Comparison of ENCODE assay signal across 19 cellular contexts in the genomic region with DNA sequence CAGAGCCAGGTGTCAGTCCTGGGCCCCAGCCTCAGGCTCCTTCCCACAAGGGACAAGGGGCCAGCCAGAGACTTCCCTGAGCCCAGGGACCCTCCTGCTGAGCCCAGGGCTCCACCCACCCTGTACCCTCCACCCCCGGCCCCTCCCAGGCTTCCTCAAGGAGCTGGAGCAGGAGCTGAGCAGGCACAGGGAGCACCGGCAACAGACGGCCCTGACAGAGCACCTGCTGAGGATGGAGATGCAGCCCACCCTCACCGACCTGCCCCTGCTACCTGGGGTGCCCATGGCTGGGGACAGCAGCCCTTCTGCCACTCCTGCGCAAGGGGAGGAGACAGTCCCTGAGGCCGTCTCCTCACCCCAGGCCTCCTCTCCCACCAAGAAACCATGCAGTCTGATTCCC. TPM values are rescaled to one million over a fixed set of nuclear protein-coding genes. Genes with fewer than 3 reads are reported as not detected.
A peak's percentile ranks its signal among the peaks of the same experiment; 100 is the strongest.
DNase-seq lines count a peak whose midpoint lies in the region; ATAC-seq, FAIRE-seq and TF ChIP-seq lines count a peak whose summit lies in the region.
"Had no signal": no experiment of that assay in that cellular context is flagged by ENCODE, and none has a peak within 500 bp of the region (broad histone marks: within the 10 kb centered on the region; RNA-seq: fewer than 3 reads in every experiment).

No MANE protein-coding gene starts in this region.

- CTCF ChIA-PET in HepG2 (lab: Yijun Ruan, JAX; ENCODE audit: low intra/inter-chr PET ratio, low total read pairs): no interaction called here

- H3K4me3 ChIP-seq in HepG2 (replicated peaks in 1 of 3; ENCODE audit: insufficient read depth in 1 of 3, low read depth in 2 of 3, low read length in 3 of 3): no peak overlapping the region
- no peak overlapping the region for H3K4me3 ChIP-seq in right lobe of liver
- H3K4me3 ChIP-seq: GM23338 had no signal

- DNase-seq in HepG2 (ENCODE audit: low spot score): no peak
- no peak for DNase-seq in right lobe of liver
- peak; percentile 6 for DNase-seq in glutamatergic neuron
- peak; percentile 76 for DNase-seq in posterior vena cava (ENCODE audit: low spot score)
- no peak for DNase-seq in hippocampal formation (lab: John Stamatoyannopoulos, UW)
- no peak for DNase-seq in medulla oblongata (ENCODE audit: extremely low spot score)
- no peak for DNase-seq in RPMI8226
- DNase-seq: CD4-positive, alpha-beta T cell; DMS153; DMS79; GDM1 had no signal

- no TSS peak for BruUV-seq in HepG2 (replicated peaks; lab: Mats Ljungman, UMichigan)

- in situ Hi-C loops in HepG2 (cut with HindIII; ENCODE audit: extremely low pct_ligation_motif_present, low pct_unique_long_range_greater_than_20kb): no loop called here

- ATAC-seq in HepG2: no peak
- no peak for ATAC-seq in right lobe of liver
- no peak for ATAC-seq in HG03135 (IDR thresholded peaks at IDR 0.05; ENCODE audit: unreplicated experiment)
- ATAC-seq: GM23338, HCT116 had no signal

- FAIRE-seq in HepG2 (lab: Jason Lieb, UNC): no peak
- FAIRE-seq: GM12892, GM18507 had no signal

- no peak for TF ChIP-seq RAD21 in HepG2 (CRISPR knock-in tag; IDR thresholded peaks at IDR 0.05)

- no peaks in the 10 kb centered on the region for H3K36me3 Mint-ChIP-seq in glutamatergic neuron (ENCODE audit: unreplicated experiment)

- peaks cover 10% of the 10 kb centered on the region for H3K79me2 ChIP-seq in HepG2 (ENCODE audit: insufficient read depth, low read length)

- peaks cover 2% of the 10 kb centered on the region for H3K9me3 Mint-ChIP-seq in glutamatergic neuron (ENCODE audit: unreplicated experiment)
- H3K9me3 Mint-ChIP-seq: CD4-positive, alpha-beta T cell; GM23338 had no signal

- peaks cover 5% of the 10 kb centered on the region for H3K4me1 Mint-ChIP-seq in glutamatergic neuron (ENCODE audit: low read depth, unreplicated experiment)

- no peaks in the 10 kb centered on the region; a peak in 2 of 5 replicates for H3K36me3 ChIP-seq in HepG2 (replicated peaks in 1 of 2; ENCODE audit: control insufficient read depth in 1 of 2, insufficient read depth in 2 of 2, low read length in 2 of 2)
- peaks cover 0 to 9% (median 0%) of the 10 kb centered on the region in 4 donors for H3K36me3 ChIP-seq in right lobe of liver

- no peaks in the 10 kb centered on the region; a peak in 1 of 5 replicates for H3K27me3 ChIP-seq in HepG2 (ENCODE audit: control insufficient read depth in 1 of 2, insufficient read depth in 2 of 2, low read length in 2 of 2)
- H3K27me3 ChIP-seq in right lobe of liver: no peaks in the 10 kb centered on the region

- H3K27me3 Mint-ChIP-seq in glutamatergic neuron (ENCODE audit: unreplicated experiment): peaks cover 12% of the 10 kb centered on the region
- H3K27me3 Mint-ChIP-seq: B cell; CD4-positive, alpha-beta T cell had no signal

- no peak overlapping the region for H3K27ac ChIP-seq in HepG2 (ENCODE audit: extremely low read length, insufficient read depth, low read length)
- no peak overlapping the region for H3K27ac ChIP-seq in right lobe of liver
- H3K27ac ChIP-seq: C4-2B had no signal

- no peaks in the 10 kb centered on the region for H3K9me3 ChIP-seq in HepG2 (ENCODE audit: low read length)
- H3K9me3 ChIP-seq in right lobe of liver: no peaks in the 10 kb centered on the region

- H3K27ac Mint-ChIP-seq in glutamatergic neuron (ENCODE audit: unreplicated experiment): no peak overlapping the region
- H3K27ac Mint-ChIP-seq: B cell; CD4-positive, alpha-beta T cell; GM23338 had no signal

- no peak overlapping the region for H2AFZ ChIP-seq in HepG2 (ENCODE audit: low read length)
- H2AFZ ChIP-seq: GM23338 had no signal

- intact Hi-C loops in HepG2 (cut with micrococcal nuclease; ENCODE audit: unreplicated experiment) (no loop called here), right lobe of liver (cut with DNase I) (no loop called here), posterior vena cava (cut with DNase I) (no loop called here)

- no peaks in the 10 kb centered on the region for H4K20me1 ChIP-seq in HepG2 (ENCODE audit: insufficient read depth, low read length)

- no peak for TF ChIP-seq EP300 in HepG2 (IDR thresholded peaks at IDR 0.05; ENCODE audit: low read depth in 2 of 2, low read length in 2 of 2)
- no peak for TF ChIP-seq EP300 in HepG2 (CRISPR knock-in tag; IDR thresholded peaks at IDR 0.05; ENCODE audit: borderline replicate concordance)

- TF ChIP-seq POLR2A in HepG2 (IDR thresholded peaks at IDR 0.05; ENCODE audit: insufficient read depth in 1 of 2, low read depth in 2 of 2, low read length in 2 of 2): no peak
- TF ChIP-seq POLR2A in right lobe of liver (IDR thresholded peaks at IDR 0.05): no peak

- POLR2A ChIA-PET in HepG2 (lab: Yijun Ruan, JAX): interaction anchor here (0.9 to 2.3 kb wide), 2 partner anchors 59 to 134 kb away, joined by 4 to 12 read pairs; a partner anchor contains a TSS

- no peak overlapping the region for H3K4me2 ChIP-seq in HepG2 (ENCODE audit: low read depth, low read length)
- H3K4me2 ChIP-seq: GM23338 had no signal

- no peak overlapping the region for H3K9ac ChIP-seq in HepG2 (ENCODE audit: insufficient read depth, low read depth, low read length)

- peaks cover 47% of the 10 kb centered on the region for H3K4me1 ChIP-seq in HepG2 (ENCODE audit: insufficient read depth, low read length)
- H3K4me1 ChIP-seq in right lobe of liver: peaks cover 0 to 23% (median 6%) of the 10 kb centered on the region in 4 donors

- H3K4me3 Mint-ChIP-seq in glutamatergic neuron (ENCODE audit: unreplicated experiment): no peak overlapping the region
- H3K4me3 Mint-ChIP-seq: B cell, GM23338 had no signal

- WGBS in HepG2 (ENCODE audit: low lambda C conversion rate): 94% methylated on average over 6 of the region's 6 CpGs
- no CpG with 5 or more reads among the region's 6 CpGs for WGBS in right lobe of liver (ENCODE audit: insufficient coverage, low coverage, low lambda C conversion rate, missing lambda C conversion rate)

- TF ChIP-seq CTCF in HepG2 (CRISPR knock-in tag; IDR thresholded peaks at IDR 0.05) (no peak), right lobe of liver (IDR thresholded peaks at IDR 0.05) (no peak), glutamatergic neuron (IDR thresholded peaks at IDR 0.05; ENCODE audit: partially characterized antibody, unreplicated experiment) (no peak)

RNA-seq across cellular contexts. Expression of a gene that starts 4.5 kb away (rescaled TPM):
- total RNA-seq in HepG2 (2016; rRNA removed; fragmentation: Illumina TruSeq; extraction: Trizol) (15.0 and 29.5 TPM in 2 replicates), right lobe of liver (10 to 100 TPM; 18.1 to 25.7 (median 19.6) TPM), glutamatergic neuron (ENCODE audit: unreplicated experiment) (39.1 TPM), posterior vena cava (10 to 100 TPM; 13.3 to 17.8 TPM)
- total RNA-seq in HepG2 (2016; cell fraction: cytosol; rRNA removed; fragmentation: Illumina TruSeq; extraction: Trizol; ENCODE audit: low read depth): 14.0 and 15.6 TPM in 2 replicates
- total RNA-seq in HepG2 (2016; cell fraction: insoluble cytoplasmic fraction; rRNA removed; fragmentation: Illumina TruSeq; extraction: Trizol): 14.9 and 29.8 TPM in 2 replicates
- 9.4 and 10.4 TPM in 2 replicates for total RNA-seq in HepG2 (2016; cell fraction: membrane; rRNA removed; fragmentation: Illumina TruSeq; extraction: Trizol)
- total RNA-seq in HepG2 (2016; cell fraction: nucleus; rRNA removed; fragmentation: Illumina TruSeq; extraction: Trizol): 38.4 and 39.4 TPM in 2 replicates
- 21.7 and 28.6 TPM in 2 replicates for polyA plus RNA-seq in HepG2 (2011; rRNA removed)
- 12.8 and 18.6 TPM in 2 replicates for polyA plus RNA-seq in HepG2 (2011; cell fraction: cytosol; rRNA removed)
- 254 and 255 TPM in 2 replicates for polyA plus RNA-seq in HepG2 (2011; cell fraction: nucleus; rRNA removed)
- polyA plus RNA-seq in HepG2 (2012): 16.2 and 19.4 TPM in 2 replicates
- 2.8 and 3.6 TPM in 2 replicates for polyA plus RNA-seq in HepG2 (2016; cell fraction: cytosol; fragmentation: Illumina TruSeq; extraction: Trizol; ENCODE audit: low read depth)
- polyA plus RNA-seq in HepG2 (2016; cell fraction: insoluble cytoplasmic fraction; fragmentation: Illumina TruSeq; extraction: Trizol; ENCODE audit: low read depth): 11.1 and 13.6 TPM in 2 replicates
- 4.4 and 5.4 TPM in 2 replicates for polyA plus RNA-seq in HepG2 (2016; cell fraction: membrane; fragmentation: Illumina TruSeq; extraction: Trizol; ENCODE audit: low read depth)
- polyA plus RNA-seq in HepG2 (2016; cell fraction: nucleus; fragmentation: Illumina TruSeq; extraction: Trizol; ENCODE audit: insufficient read depth, low read depth): 76.0 and 78.1 TPM in 2 replicates
- polyA minus RNA-seq in HepG2 (2011; rRNA and poly(A)+ RNA removed; ENCODE audit: low replicate concordance): 22.3 and 32.7 TPM in 2 replicates
- polyA minus RNA-seq in HepG2 (2011; cell fraction: cytosol; rRNA and poly(A)+ RNA removed): 4.6 and 7.0 TPM in 2 replicates
- polyA minus RNA-seq in HepG2 (2011; cell fraction: nucleus; rRNA and poly(A)+ RNA removed): 42.1 and 48.9 TPM in 2 replicates

RNA-seq across cellular contexts. Expression of a gene that starts 5.1 kb away (rescaled TPM):
- 0.09 and 0.13 TPM in 2 replicates for total RNA-seq in HepG2 (2016; rRNA removed; fragmentation: Illumina TruSeq; extraction: Trizol)
- 0.26 TPM in 1 of 2 replicates, not detected in the other for total RNA-seq in HepG2 (2016; cell fraction: cytosol; rRNA removed; fragmentation: Illumina TruSeq; extraction: Trizol; ENCODE audit: low read depth)
- 0.15 and 0.22 TPM in 2 replicates for total RNA-seq in HepG2 (2016; cell fraction: insoluble cytoplasmic fraction; rRNA removed; fragmentation: Illumina TruSeq; extraction: Trizol)
- 0.14 TPM in 1 of 2 replicates, not detected in the other for total RNA-seq in HepG2 (2016; cell fraction: membrane; rRNA removed; fragmentation: Illumina TruSeq; extraction: Trizol)
- total RNA-seq in HepG2 (2016; cell fraction: nucleus; rRNA removed; fragmentation: Illumina TruSeq; extraction: Trizol): 0.43 TPM in 1 of 2 replicates, not detected in the other
- 0.09 and 0.16 TPM in 2 replicates for polyA plus RNA-seq in HepG2 (2011; rRNA removed)
- polyA plus RNA-seq in HepG2 (2011; cell fraction: cytosol; rRNA removed): 0.15 and 0.18 TPM in 2 replicates
- 0.19 and 0.42 TPM in 2 replicates for polyA plus RNA-seq in HepG2 (2011; cell fraction: nucleus; rRNA removed)
- polyA plus RNA-seq in HepG2 (2012): 0.70 and 0.75 TPM in 2 replicates
- 0.11 and 0.22 TPM in 2 replicates for polyA plus RNA-seq in HepG2 (2016; cell fraction: cytosol; fragmentation: Illumina TruSeq; extraction: Trizol; ENCODE audit: low read depth)
- 0.35 and 0.46 TPM in 2 replicates for polyA plus RNA-seq in HepG2 (2016; cell fraction: insoluble cytoplasmic fraction; fragmentation: Illumina TruSeq; extraction: Trizol; ENCODE audit: low read depth)
- 0.23 TPM in 2 replicates for polyA plus RNA-seq in HepG2 (2016; cell fraction: membrane; fragmentation: Illumina TruSeq; extraction: Trizol; ENCODE audit: low read depth)
- polyA plus RNA-seq in HepG2 (2016; cell fraction: nucleus; fragmentation: Illumina TruSeq; extraction: Trizol; ENCODE audit: insufficient read depth, low read depth): 0.43 and 0.74 TPM in 2 replicates
- 0.46 and 1.2 TPM in 2 replicates for polyA minus RNA-seq in HepG2 (2011; rRNA and poly(A)+ RNA removed; ENCODE audit: low replicate concordance)
- polyA minus RNA-seq in HepG2 (2011; cell fraction: cytosol; rRNA and poly(A)+ RNA removed): 0.44 and 0.59 TPM in 2 replicates
- polyA minus RNA-seq in HepG2 (2011; cell fraction: nucleus; rRNA and poly(A)+ RNA removed): 0.62 TPM in 1 of 2 replicates, not detected in the other
- under 1 TPM; 0.12 to 0.44 (median 0.35) TPM for total RNA-seq in right lobe of liver
- total RNA-seq in glutamatergic neuron (ENCODE audit: unreplicated experiment): 1.3 TPM
- total RNA-seq in posterior vena cava: not detected
- total RNA-seq: Daoy had no signal

RNA-seq across cellular contexts. Expression of a gene that starts 5.3 kb away (rescaled TPM):
- 56.7 and 59.7 TPM in 2 replicates for total RNA-seq in HepG2 (2016; rRNA removed; fragmentation: Illumina TruSeq; extraction: Trizol)
- 23.2 and 23.8 TPM in 2 replicates for total RNA-seq in HepG2 (2016; cell fraction: cytosol; rRNA removed; fragmentation: Illumina TruSeq; extraction: Trizol; ENCODE audit: low read depth)
- total RNA-seq in HepG2 (2016; cell fraction: insoluble cytoplasmic fraction; rRNA removed; fragmentation: Illumina TruSeq; extraction: Trizol): 54.4 and 59.8 TPM in 2 replicates
- total RNA-seq in HepG2 (2016; cell fraction: membrane; rRNA removed; fragmentation: Illumina TruSeq; extraction: Trizol): 57.6 and 61.5 TPM in 2 replicates
- total RNA-seq in HepG2 (2016; cell fraction: nucleus; rRNA removed; fragmentation: Illumina TruSeq; extraction: Trizol): 27.0 and 27.8 TPM in 2 replicates
- 149 and 157 TPM in 2 replicates for polyA plus RNA-seq in HepG2 (2011; rRNA removed)
- polyA plus RNA-seq in HepG2 (2011; cell fraction: cytosol; rRNA removed): 163 and 193 TPM in 2 replicates
- polyA plus RNA-seq in HepG2 (2011; cell fraction: nucleus; rRNA removed): 84.2 and 97.9 TPM in 2 replicates
- polyA plus RNA-seq in HepG2 (2012): 98.1 and 124 TPM in 2 replicates
- polyA plus RNA-seq in HepG2 (2016; cell fraction: cytosol; fragmentation: Illumina TruSeq; extraction: Trizol; ENCODE audit: low read depth): 32.0 and 36.2 TPM in 2 replicates
- 90.1 and 104 TPM in 2 replicates for polyA plus RNA-seq in HepG2 (2016; cell fraction: insoluble cytoplasmic fraction; fragmentation: Illumina TruSeq; extraction: Trizol; ENCODE audit: low read depth)
- polyA plus RNA-seq in HepG2 (2016; cell fraction: membrane; fragmentation: Illumina TruSeq; extraction: Trizol; ENCODE audit: low read depth): 63.3 and 69.4 TPM in 2 replicates
- polyA plus RNA-seq in HepG2 (2016; cell fraction: nucleus; fragmentation: Illumina TruSeq; extraction: Trizol; ENCODE audit: insufficient read depth, low read depth): 52.7 and 55.5 TPM in 2 replicates
- polyA minus RNA-seq in HepG2 (2011; rRNA and poly(A)+ RNA removed; ENCODE audit: low replicate concordance): 135 and 309 TPM in 2 replicates
- 101 and 106 TPM in 2 replicates for polyA minus RNA-seq in HepG2 (2011; cell fraction: cytosol; rRNA and poly(A)+ RNA removed)
- 28.0 and 36.1 TPM in 2 replicates for polyA minus RNA-seq in HepG2 (2011; cell fraction: nucleus; rRNA and poly(A)+ RNA removed)
- total RNA-seq in right lobe of liver: 10 to 100 TPM; 14.4 to 26.1 (median 16.3) TPM
- total RNA-seq in glutamatergic neuron (ENCODE audit: unreplicated experiment): 38.7 TPM
- 10 to 100 TPM; 23.9 to 28.6 TPM for total RNA-seq in posterior vena cava

RNA-seq across cellular contexts. Expression of a gene that starts 14.4 kb away (rescaled TPM):
- total RNA-seq in HepG2 (2016; rRNA removed; fragmentation: Illumina TruSeq; extraction: Trizol) (0.07 TPM in 1 of 2 replicates, not detected in the other), right lobe of liver (under 1 TPM in 3 of 6 experiments, not detected in 3; 0.09 to 0.12 (median 0.11) TPM), glutamatergic neuron (ENCODE audit: unreplicated experiment) (1.7 TPM), posterior vena cava (under 1 TPM; 0.19 to 0.48 TPM)
- total RNA-seq in HepG2 (2016; cell fraction: cytosol; rRNA removed; fragmentation: Illumina TruSeq; extraction: Trizol; ENCODE audit: low read depth): not detected in 2 replicates
- 0.04 TPM in 1 of 2 replicates, not detected in the other for total RNA-seq in HepG2 (2016; cell fraction: insoluble cytoplasmic fraction; rRNA removed; fragmentation: Illumina TruSeq; extraction: Trizol)
- total RNA-seq in HepG2 (2016; cell fraction: membrane; rRNA removed; fragmentation: Illumina TruSeq; extraction: Trizol): 0.03 and 0.10 TPM in 2 replicates
- not detected in 2 replicates for total RNA-seq in HepG2 (2016; cell fraction: nucleus; rRNA removed; fragmentation: Illumina TruSeq; extraction: Trizol)
- 0.07 and 0.09 TPM in 2 replicates for polyA plus RNA-seq in HepG2 (2011; rRNA removed)
- 0.05 and 0.07 TPM in 2 replicates for polyA plus RNA-seq in HepG2 (2011; cell fraction: cytosol; rRNA removed)
- 0.19 and 0.28 TPM in 2 replicates for polyA plus RNA-seq in HepG2 (2011; cell fraction: nucleus; rRNA removed)
- polyA plus RNA-seq in HepG2 (2012): 0.09 TPM in 2 replicates
- not detected in 2 replicates for polyA plus RNA-seq in HepG2 (2016; cell fraction: cytosol; fragmentation: Illumina TruSeq; extraction: Trizol; ENCODE audit: low read depth)
- polyA plus RNA-seq in HepG2 (2016; cell fraction: insoluble cytoplasmic fraction; fragmentation: Illumina TruSeq; extraction: Trizol; ENCODE audit: low read depth): 0.09 TPM in 1 of 2 replicates, not detected in the other
- not detected in 2 replicates for polyA plus RNA-seq in HepG2 (2016; cell fraction: membrane; fragmentation: Illumina TruSeq; extraction: Trizol; ENCODE audit: low read depth)
- polyA plus RNA-seq in HepG2 (2016; cell fraction: nucleus; fragmentation: Illumina TruSeq; extraction: Trizol; ENCODE audit: insufficient read depth, low read depth): 0.15 and 0.19 TPM in 2 replicates
- 0.04 and 0.05 TPM in 2 replicates for polyA minus RNA-seq in HepG2 (2011; rRNA and poly(A)+ RNA removed; ENCODE audit: low replicate concordance)
- not detected in 2 replicates for polyA minus RNA-seq in HepG2 (2011; cell fraction: cytosol; rRNA and poly(A)+ RNA removed)
- not detected in 2 replicates for polyA minus RNA-seq in HepG2 (2011; cell fraction: nucleus; rRNA and poly(A)+ RNA removed)
- total RNA-seq: B cell had no signal

RNA-seq across cellular contexts. Expression of a gene that starts 15.0 kb away (rescaled TPM):
- total RNA-seq in HepG2 (2016; rRNA removed; fragmentation: Illumina TruSeq; extraction: Trizol) (1.0 and 4.7 TPM in 2 replicates), right lobe of liver (1 to 10 TPM in 5 of 6 experiments, under 1 TPM in 1; 0.62 to 2.2 (median 1.4) TPM), glutamatergic neuron (ENCODE audit: unreplicated experiment) (30.0 TPM), posterior vena cava (1 to 10 TPM; 6.4 to 9.8 TPM)
- total RNA-seq in HepG2 (2016; cell fraction: cytosol; rRNA removed; fragmentation: Illumina TruSeq; extraction: Trizol; ENCODE audit: low read depth): 4.5 and 4.7 TPM in 2 replicates
- 1.3 and 5.6 TPM in 2 replicates for total RNA-seq in HepG2 (2016; cell fraction: insoluble cytoplasmic fraction; rRNA removed; fragmentation: Illumina TruSeq; extraction: Trizol)
- total RNA-seq in HepG2 (2016; cell fraction: membrane; rRNA removed; fragmentation: Illumina TruSeq; extraction: Trizol): 1.4 and 1.5 TPM in 2 replicates
- 6.6 and 9.7 TPM in 2 replicates for total RNA-seq in HepG2 (2016; cell fraction: nucleus; rRNA removed; fragmentation: Illumina TruSeq; extraction: Trizol)
- polyA plus RNA-seq in HepG2 (2011; rRNA removed): 6.6 and 8.3 TPM in 2 replicates
- 0.99 and 1.7 TPM in 2 replicates for polyA plus RNA-seq in HepG2 (2011; cell fraction: cytosol; rRNA removed)
- 86.7 and 120 TPM in 2 replicates for polyA plus RNA-seq in HepG2 (2011; cell fraction: nucleus; rRNA removed)
- polyA plus RNA-seq in HepG2 (2012): 4.1 and 5.4 TPM in 2 replicates
- 0.20 and 0.32 TPM in 2 replicates for polyA plus RNA-seq in HepG2 (2016; cell fraction: cytosol; fragmentation: Illumina TruSeq; extraction: Trizol; ENCODE audit: low read depth)
- 0.56 and 1.2 TPM in 2 replicates for polyA plus RNA-seq in HepG2 (2016; cell fraction: insoluble cytoplasmic fraction; fragmentation: Illumina TruSeq; extraction: Trizol; ENCODE audit: low read depth)
- 0.27 and 0.42 TPM in 2 replicates for polyA plus RNA-seq in HepG2 (2016; cell fraction: membrane; fragmentation: Illumina TruSeq; extraction: Trizol; ENCODE audit: low read depth)
- 20.6 and 21.2 TPM in 2 replicates for polyA plus RNA-seq in HepG2 (2016; cell fraction: nucleus; fragmentation: Illumina TruSeq; extraction: Trizol; ENCODE audit: insufficient read depth, low read depth)
- polyA minus RNA-seq in HepG2 (2011; rRNA and poly(A)+ RNA removed; ENCODE audit: low replicate concordance): 7.4 and 11.6 TPM in 2 replicates
- polyA minus RNA-seq in HepG2 (2011; cell fraction: cytosol; rRNA and poly(A)+ RNA removed): 1.6 TPM in 2 replicates
- 16.1 and 23.1 TPM in 2 replicates for polyA minus RNA-seq in HepG2 (2011; cell fraction: nucleus; rRNA and poly(A)+ RNA removed)

Comparison
In these comparisons a context has a peak if more than half of its experiments do, and no peak if none do; other contexts are left out.
1. DNase-seq: peak in glutamatergic neuron (single experiment) and posterior vena cava (single experiment); none in HepG2 (single experiment), right lobe of liver (0 of 3), hippocampal formation (0 of 2), medulla oblongata (single experiment) and RPMI8226 (single experiment).